Comparison of ENCODE assay signal across 10 cellular contexts in genomic region chr15:99122831-99123705, GRCh38. TPM values are rescaled to one million over a fixed set of nuclear protein-coding genes. Genes with fewer than 3 reads are reported as not detected.
DNase-seq lines count a peak whose midpoint lies in the region; FAIRE-seq and TF ChIP-seq lines count a peak whose summit lies in the region.
"Had no signal": no experiment of that assay in that cellular context is flagged by ENCODE, and none has a peak within 500 bp of the region (broad histone marks: within the 10 kb centered on the region; RNA-seq: fewer than 3 reads in every experiment).

No MANE protein-coding gene starts in this region.

- peaks cover 37% of the 10 kb centered on the region for H3K4me1 Mint-ChIP-seq in neural crest cell
- H3K4me1 Mint-ChIP-seq: memory B cell had no signal

- FAIRE-seq in urothelium cell line (lab: Jason Lieb, UNC), result no peak

- H3K9me3 Mint-ChIP-seq in neural crest cell, result no peaks in the 10 kb centered on the region
- H3K9me3 Mint-ChIP-seq: memory B cell had no signal

- H3K27ac Mint-ChIP-seq in neural crest cell (ENCODE audit: unreplicated experiment), result peak overlapping the region; percentile 81
- H3K27ac Mint-ChIP-seq: memory B cell had no signal

- TF ChIP-seq CTCF in cardiac muscle cell (IDR thresholded peaks at IDR 0.05; ENCODE audit: low read depth, low read length), result no peak
- no peak for TF ChIP-seq CTCF in neural crest cell (conservative IDR thresholded peaks at IDR 0.05)
- no peak for TF ChIP-seq CTCF in vagina (IDR thresholded peaks at IDR 0.05)

- peaks cover 3% of the 10 kb centered on the region for H3K36me3 Mint-ChIP-seq in neural crest cell (ENCODE audit: low read depth)
- H3K36me3 Mint-ChIP-seq: memory B cell had no signal

- H3K4me3 Mint-ChIP-seq in neural crest cell, result no peak overlapping the region
- H3K4me3 Mint-ChIP-seq: memory B cell had no signal

- no peaks in the 10 kb centered on the region for H3K27me3 ChIP-seq in cardiac muscle cell
- no peaks in the 10 kb centered on the region for H3K27me3 ChIP-seq in vagina

- H3K9me3 ChIP-seq in cardiac muscle cell (ENCODE audit: low read depth), result no peaks in the 10 kb centered on the region
- no peaks in the 10 kb centered on the region for H3K9me3 ChIP-seq in vagina

- H3K4me1 ChIP-seq in cardiac muscle cell (ENCODE audit: low read depth), result peaks cover 27% of the 10 kb centered on the region
- H3K4me1 ChIP-seq in vagina, result peaks cover 47% of the 10 kb centered on the region

- H3K27ac ChIP-seq in cardiac muscle cell, result peak overlapping the region; percentile 98
- peak overlapping the region; percentile 35 for H3K27ac ChIP-seq in epithelial cell of prostate
- H3K27ac ChIP-seq in vagina, result peak overlapping the region; percentile 77

- H3K36me3 ChIP-seq in cardiac muscle cell (no peaks in the 10 kb centered on the region), vagina (peaks cover 0 to 6% of the 10 kb centered on the region in 2 donors)

- H3K4me3 ChIP-seq in cardiac muscle cell (no peak overlapping the region), vagina (peak overlapping the region; percentile 13 to 16)

- DNase-seq in cardiac muscle cell (ENCODE audit: low read depth in 1 of 2, low spot score in 1 of 2) (no peak), cardiac septum (ENCODE audit: low spot score) (no peak), epithelial cell of prostate (ENCODE audit: low read depth, low spot score) (no peak), neural crest cell (ENCODE audit: low read depth, low spot score) (no peak), vagina (ENCODE audit: extremely low spot score in 2 of 2) (no peak), urothelium cell line (ENCODE audit: low spot score) (no peak)
- no peak for DNase-seq in NK-92 treated with Interleukin-12 subunit alpha and Interleukin-12 subunit beta, amount 100 ng/mL, for 24 hours (lab: John Stamatoyannopoulos, UW)
- DNase-seq in activated CD8-positive, alpha-beta memory T cell treated with anti-CD3 and anti-CD28 coated beads, Interleukin-2, amount 50 U/mL, for 4 hours, result no peak
- DNase-seq: activated CD4-positive, alpha-beta T cell treated with anti-CD3 and anti-CD28 coated beads, Interleukin-2, amount 50 U/mL, for 4 hours had no signal

- no peak for TF ChIP-seq POLR2A in vagina (IDR thresholded peaks at IDR 0.05)

- intact Hi-C loops in cardiac septum (cut with DNase I) (loop anchor here (10.0 kb wide), 2 partner anchors 58 to 992 kb away; no protein-coding TSS in a partner anchor), vagina (cut with DNase I) (loop anchor here (5.0 kb wide), 1 partner anchor 49 kb away; no protein-coding TSS in a partner anchor)

- H3K27me3 Mint-ChIP-seq in neural crest cell (ENCODE audit: low read depth), result no peaks in the 10 kb centered on the region

RNA-seq across cellular contexts. Expression of gene SYNM, which starts 18.2 kb away (rescaled TPM):
- total RNA-seq in cardiac muscle cell (4.8 and 8.0 TPM in 2 replicates), cardiac septum (395 TPM), neural crest cell (3.1 and 3.5 TPM in 2 replicates), vagina (62.6 TPM)
- 2.3 and 5.4 TPM in 2 replicates for polyA plus RNA-seq in cardiac muscle cell

Comparison
In these comparisons a context has a peak if more than half of its experiments do, and no peak if none do; other contexts are left out.
1. H3K27ac ChIP-seq: peak in every context shown above with its lines; median percentile 98 in cardiac muscle cell; 77 in vagina; 35 in epithelial cell of prostate.